ENCODE assay signal across 29 cellular contexts in the genomic region with DNA sequence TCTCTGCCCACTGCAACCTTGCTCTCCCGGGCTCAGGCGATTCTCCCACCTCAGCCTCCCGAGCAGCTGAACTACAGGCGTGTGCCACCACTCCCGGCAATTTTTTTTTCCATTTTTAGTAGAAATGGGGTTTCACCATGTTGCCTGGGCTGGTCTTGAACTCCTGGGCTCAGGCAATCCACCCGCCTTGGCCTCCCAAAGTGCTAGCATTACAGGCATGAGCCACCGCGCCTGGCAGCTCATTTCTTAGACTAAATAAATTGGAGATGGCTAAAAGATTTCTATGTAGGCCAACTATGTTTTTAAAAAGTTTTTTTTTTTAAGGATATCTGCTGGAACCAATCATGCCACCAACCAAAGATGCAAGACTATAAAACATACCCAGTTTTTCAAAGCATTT.
"Had no signal": no experiment of that assay in that cellular context is flagged by ENCODE, and none has a peak within 500 bp of the region (broad histone marks: within the 10 kb centered on the region; RNA-seq: fewer than 3 reads in every experiment).

No MANE protein-coding gene starts in this region.

- DNase-seq: activated effector memory CD4-positive, alpha-beta T cell treated with anti-CD3 and anti-CD28 coated beads, Interleukin-2, amount 50 U/mL, for 16 hours; activated effector memory CD4-positive, alpha-beta T cell treated with Interleukin-2 at 50 U/mL for 16 hours; activated gamma-delta T cell; activated gamma-delta T cell treated with Interleukin-2 at 50 U/mL for 16 hours; activated naive CD4-positive, alpha-beta T cell; activated naive CD4-positive, alpha-beta T cell treated with anti-CD3 and anti-CD28 coated beads for 36 hours; activated naive CD4-positive, alpha-beta T cell treated with anti-CD3 and anti-CD28 coated beads, Interleukin-2, amount 10 ng/mL, durations not matched to agents 7 days and 5 days; activated naive CD4-positive, alpha-beta T cell treated with anti-CD3 and anti-CD28 coated beads, Interleukin-2, amount 50 U/mL, for 16 hours; activated naive CD4-positive, alpha-beta T cell treated with Interleukin-2 at 50 U/mL for 16 hours; activated naive CD8-positive, alpha-beta T cell treated with anti-CD3 and anti-CD28 coated beads for 36 hours; activated naive CD8-positive, alpha-beta T cell treated with anti-CD3 and anti-CD28 coated beads, Interleukin-2, amount 10 ng/mL, durations not matched to agents 7 days and 5 days; activated naive CD8-positive, alpha-beta T cell treated with anti-CD3 and anti-CD28 coated beads, Interleukin-2, amount 50 U/mL, for 24 hours; activated T-cell treated with anti-CD3 and anti-CD28 coated beads, Interleukin-2, amount 50 U/mL, for 1 hour; activated T-cell treated with anti-CD3 and anti-CD28 coated beads, Interleukin-2, amount 50 U/mL, for 24 hours; activated T-cell treated with anti-CD3 and anti-CD28 coated beads, Interleukin-2, amount 50 U/mL, for 4 hours; activated T-cell treated with anti-CD3 and anti-CD28 coated beads, Interleukin-2, amount 50 U/mL, for 48 hours; activated T-cell treated with anti-CD3 and anti-CD28 coated beads, Interleukin-2, amount 50 U/mL, for 72 hours; adrenal gland; amniotic stem cell; amygdala; anterior cingulate cortex; aorta; body of pancreas; brain microvascular endothelial cell; caudate nucleus; central memory CD4-positive, alpha-beta T cell; cerebellar nuclear complex had no signal

- ATAC-seq: activated naive CD4-positive, alpha-beta T cell treated with anti-CD3 and anti-CD28 coated beads, Interleukin-2, amount 50 U/mL, for 72 hours; activated naive CD8-positive, alpha-beta T cell treated with anti-CD3 and anti-CD28 coated beads, Interleukin-2, amount 50 U/mL, for 24 hours; activated T-cell treated with anti-CD3 and anti-CD28 coated beads, Interleukin-2, amount 50 U/mL, for 4 hours; activated T-cell treated with anti-CD3 and anti-CD28 coated beads, Interleukin-2, amount 50 U/mL, for 72 hours; activated T-helper 17 cell treated with anti-CD3 and anti-CD28 coated beads, Interleukin-2, amount 50 U/mL, for 72 hours; body of pancreas had no signal
